ENCODE assay signal across 16 cellular contexts in genomic region chr16:51374346-51374745, GRCh38.
DNase-seq lines count a peak whose midpoint lies in the region; ATAC-seq and TF ChIP-seq lines count a peak whose summit lies in the region.
"Had no signal": no experiment of that assay in that cellular context is flagged by ENCODE, and none has a peak within 500 bp of the region (broad histone marks: within the 10 kb centered on the region; RNA-seq: fewer than 3 reads in every experiment).

No MANE protein-coding gene starts in this region.

- H3K4me1 ChIP-seq in mucosa of descending colon (ENCODE audit: low read depth) (no peaks in the 10 kb centered on the region), smooth muscle cell (ENCODE audit: low read depth) (peaks cover 5% of the 10 kb centered on the region)
- H3K4me1 ChIP-seq: left ventricle myocardium inferior, tibial artery had no signal

- no peaks in the 10 kb centered on the region for H3K9me3 ChIP-seq in mucosa of descending colon
- H3K9me3 ChIP-seq in smooth muscle cell (replicated peaks; ENCODE audit: low read depth): no peaks in the 10 kb centered on the region
- H3K9me3 ChIP-seq: left ventricle myocardium inferior, tibial artery had no signal

- H2AFZ ChIP-seq in smooth muscle cell (ENCODE audit: low read depth): no peak overlapping the region

- H3K36me3 ChIP-seq in mucosa of descending colon (ENCODE audit: low read depth): no peaks in the 10 kb centered on the region
- no peaks in the 10 kb centered on the region for H3K36me3 ChIP-seq in smooth muscle cell (ENCODE audit: low read depth)
- H3K36me3 ChIP-seq: left ventricle myocardium inferior, tibial artery had no signal

- no peak overlapping the region for H3K27ac ChIP-seq in RWPE1
- H3K27ac ChIP-seq in smooth muscle cell (ENCODE audit: low read depth): no peak overlapping the region
- H3K27ac ChIP-seq: left ventricle myocardium inferior, SK-N-MC, tibial artery had no signal

- DNase-seq in ELR (ENCODE audit: low read depth): peak; percentile 72
- DNase-seq in RWPE1 (ENCODE audit: low spot score): peak; percentile 39
- DNase-seq in epithelial cell of proximal tubule (ENCODE audit: low read depth): peak; percentile 60
- peak; percentile 62 for DNase-seq in retinal pigment epithelial cell (ENCODE audit: low read depth)
- no peak for DNase-seq in mucosa of descending colon
- no peak for DNase-seq in smooth muscle cell (lab: John Stamatoyannopoulos, UW; ENCODE audit: unreplicated experiment)
- DNase-seq: activated naive CD4-positive, alpha-beta T cell treated with Interleukin-2 at 50 U/mL for 16 hours; CD8-positive, alpha-beta T cell; left ventricle myocardium inferior; NCI-H1092 treated with DMSO at 0.1 percent for 48 hours; right cardiac atrium; stimulated activated CD4-positive, alpha-beta T cell treated with anti-CD3 and anti-CD28 coated beads, Interleukin-4, amount 100 ng/mL, for 1 hour; tibial artery had no signal

- no peak overlapping the region for H3K9ac ChIP-seq in smooth muscle cell (ENCODE audit: low read depth)

- ATAC-seq in mucosa of descending colon (no peak), HG03175 (IDR thresholded peaks at IDR 0.05; ENCODE audit: unreplicated experiment) (no peak), GM18867 (IDR thresholded peaks at IDR 0.05; ENCODE audit: unreplicated experiment) (no peak)
- ATAC-seq: CD8-positive, alpha-beta T cell; right cardiac atrium had no signal

- no peaks in the 10 kb centered on the region for H3K79me2 ChIP-seq in smooth muscle cell (ENCODE audit: low read depth)

- H3K4me2 ChIP-seq in smooth muscle cell: no peak overlapping the region

- TF ChIP-seq CTCF in RWPE1 (conservative IDR thresholded peaks at IDR 0.05; ENCODE audit: low read depth) (no peak), epithelial cell of proximal tubule (conservative IDR thresholded peaks at IDR 0.05; ENCODE audit: low read depth, low read length) (peak; percentile 14), retinal pigment epithelial cell (conservative IDR thresholded peaks at IDR 0.05; ENCODE audit: low read depth, low read length) (peak; percentile 3), mucosa of descending colon (IDR thresholded peaks at IDR 0.05) (no peak), smooth muscle cell (IDR thresholded peaks at IDR 0.05; ENCODE audit: borderline replicate concordance, insufficient read depth, poor library complexity, severe bottlenecking) (no peak)

- CTCF ChIA-PET in RWPE1 (lab: Yijun Ruan, JAX): interaction anchor here (0.7 kb wide), 2 partner anchors 9 to 46 kb away, joined by 3 to 4 read pairs; no protein-coding TSS in a partner anchor

- 90% methylated on average over 2 of the region's 2 CpGs for WGBS in smooth muscle cell (ENCODE audit: low lambda C conversion rate)

- intact Hi-C loops in mucosa of descending colon (cut with DNase I, micrococcal nuclease): no loop called here

- no peaks in the 10 kb centered on the region for H4K20me1 ChIP-seq in smooth muscle cell (ENCODE audit: low read depth)

- H3K4me3 ChIP-seq in epithelial cell of proximal tubule (ENCODE audit: low read depth, low read length) (no peak overlapping the region), retinal pigment epithelial cell (ENCODE audit: low read length) (no peak overlapping the region), mucosa of descending colon (no peak overlapping the region), smooth muscle cell (no peak overlapping the region)
- H3K4me3 ChIP-seq: left ventricle myocardium inferior, SK-N-MC, tibial artery had no signal

- no peaks in the 10 kb centered on the region for H3F3A ChIP-seq in smooth muscle cell (ENCODE audit: low read depth)

- POLR2A ChIA-PET in RWPE1 (lab: Yijun Ruan, JAX; ENCODE audit: low non-redundant PET): no interaction called here

- peaks cover 5% of the 10 kb centered on the region for H3K27me3 ChIP-seq in smooth muscle cell (ENCODE audit: low read depth)
- H3K27me3 ChIP-seq: tibial artery had no signal

Comparison
In these comparisons a context has a peak if more than half of its experiments do, and no peak if none do; other contexts are left out.
1. DNase-seq: peak in ELR (single experiment), RWPE1 (single experiment), epithelial cell of proximal tubule (single experiment) and retinal pigment epithelial cell (single experiment); none in mucosa of descending colon (0 of 3) and smooth muscle cell (single experiment).
2. CTCF ChIP-seq: peak in epithelial cell of proximal tubule (single experiment) and retinal pigment epithelial cell (single experiment); none in RWPE1 (single experiment), mucosa of descending colon (single experiment) and smooth muscle cell (single experiment).